Comparison of ENCODE assay signal across 1 cellular context in the genomic region with DNA sequence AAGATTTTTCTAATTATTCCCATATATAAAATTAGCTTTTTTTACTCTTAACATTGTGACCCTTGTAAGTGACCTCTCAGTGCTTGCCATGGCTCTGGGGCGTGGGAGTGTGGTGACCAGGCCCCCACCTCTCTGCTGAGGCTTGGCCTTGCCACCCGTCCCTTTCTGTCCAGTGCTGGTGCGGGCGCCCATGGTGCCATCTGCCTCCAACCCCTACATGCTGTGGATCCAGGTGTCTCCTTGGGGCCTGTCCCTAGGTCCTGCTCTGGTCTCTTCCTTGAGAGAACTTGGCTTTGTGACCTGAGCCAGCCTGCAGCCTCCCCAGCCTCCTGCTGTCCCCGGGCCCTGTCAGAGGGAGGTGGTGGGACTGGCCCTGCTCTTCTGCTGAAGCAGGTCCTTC.
TF ChIP-seq lines count a peak whose summit lies in the region.

No MANE protein-coding gene starts in this region.

TF ChIP-seq in IMR-90, 13 proteins besides CTCF, POLR2A, EP300 and RAD21:
- TF ChIP-seq NFE2L2 (IDR thresholded peaks at IDR 0.05; ENCODE audit: low read depth, low read length): no peak
- TF ChIP-seq FOS (IDR thresholded peaks at IDR 0.05; ENCODE audit: low read depth, low read length): no peak
- TF ChIP-seq, protein P1, sequence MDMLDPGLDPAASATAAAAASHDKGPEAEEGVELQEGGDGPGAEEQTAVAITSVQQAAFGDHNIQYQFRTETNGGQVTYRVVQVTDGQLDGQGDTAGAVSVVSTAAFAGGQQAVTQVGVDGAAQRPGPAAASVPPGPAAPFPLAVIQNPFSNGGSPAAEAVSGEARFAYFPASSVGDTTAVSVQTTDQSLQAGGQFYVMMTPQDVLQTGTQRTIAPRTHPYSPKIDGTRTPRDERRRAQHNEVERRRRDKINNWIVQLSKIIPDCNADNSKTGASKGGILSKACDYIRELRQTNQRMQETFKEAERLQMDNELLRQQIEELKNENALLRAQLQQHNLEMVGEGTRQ (IDR thresholded peaks at IDR 0.05; ENCODE audit: low read depth, low read length): no peak
- no peak for TF ChIP-seq CEBPB (IDR thresholded peaks at IDR 0.05; ENCODE audit: low read depth, low read length)
- no peak for TF ChIP-seq MAFK (IDR thresholded peaks at IDR 0.05; ENCODE audit: low read depth, low read length)
- TF ChIP-seq CHD1 (IDR thresholded peaks at IDR 0.05; ENCODE audit: low read depth, low read length): no peak
- no peak for TF ChIP-seq SMC3 (IDR thresholded peaks at IDR 0.05; ENCODE audit: low read depth, low read length)
- no peak for TF ChIP-seq RCOR1 (IDR thresholded peaks at IDR 0.05; ENCODE audit: insufficient replicate concordance, low read length)
- TF ChIP-seq MXI1 (IDR thresholded peaks at IDR 0.05; ENCODE audit: borderline replicate concordance, low read depth, low read length): no peak
- TF ChIP-seq, protein P2, sequence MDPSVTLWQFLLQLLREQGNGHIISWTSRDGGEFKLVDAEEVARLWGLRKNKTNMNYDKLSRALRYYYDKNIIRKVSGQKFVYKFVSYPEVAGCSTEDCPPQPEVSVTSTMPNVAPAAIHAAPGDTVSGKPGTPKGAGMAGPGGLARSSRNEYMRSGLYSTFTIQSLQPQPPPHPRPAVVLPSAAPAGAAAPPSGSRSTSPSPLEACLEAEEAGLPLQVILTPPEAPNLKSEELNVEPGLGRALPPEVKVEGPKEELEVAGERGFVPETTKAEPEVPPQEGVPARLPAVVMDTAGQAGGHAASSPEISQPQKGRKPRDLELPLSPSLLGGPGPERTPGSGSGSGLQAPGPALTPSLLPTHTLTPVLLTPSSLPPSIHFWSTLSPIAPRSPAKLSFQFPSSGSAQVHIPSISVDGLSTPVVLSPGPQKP (IDR thresholded peaks at IDR 0.05; ENCODE audit: borderline replicate concordance, low read depth, low read length): no peak
- TF ChIP-seq BHLHE40 (IDR thresholded peaks at IDR 0.05; ENCODE audit: low read depth, low read length): no peak
- no peak for TF ChIP-seq MAZ (IDR thresholded peaks at IDR 0.05; ENCODE audit: borderline replicate concordance, low read depth, low read length)
- TF ChIP-seq RFX5 (IDR thresholded peaks at IDR 0.05; ENCODE audit: low read depth, low read length): no peak
